18 cellular contexts compared by ENCODE assay signal in genomic region chr9:132729235-132729890, GRCh38. TPM values are rescaled to one million over a fixed set of nuclear protein-coding genes. Genes with fewer than 3 reads are reported as not detected.
DNase-seq lines count a peak whose midpoint lies in the region; ATAC-seq and TF ChIP-seq lines count a peak whose summit lies in the region.
"Had no signal": no experiment of that assay in that cellular context is flagged by ENCODE, and none has a peak within 500 bp of the region (broad histone marks: within the 10 kb centered on the region; RNA-seq: fewer than 3 reads in every experiment).

No MANE protein-coding gene starts in this region.

- no peak overlapping the region for H3K4me3 Mint-ChIP-seq in nephron progenitor cell
- H3K4me3 Mint-ChIP-seq: CD8-positive, alpha-beta T cell; H9 had no signal

- no peaks in the 10 kb centered on the region for H3K36me3 Mint-ChIP-seq in nephron progenitor cell (ENCODE audit: low read depth)
- H3K36me3 Mint-ChIP-seq: CD8-positive, alpha-beta T cell had no signal

- DNase-seq in DMS 273 (lab: John Stamatoyannopoulos, UW; ENCODE audit: unreplicated experiment), result peak; percentile 9
- no peak for DNase-seq in DMS 273 treated with DMSO at 0.1 percent for 48 hours (lab: John Stamatoyannopoulos, UW)
- no peak for DNase-seq in mucosa of descending colon
- no peak for DNase-seq in EL
- DNase-seq in activated CD8-positive, alpha-beta memory T cell treated with anti-CD3 and anti-CD28 coated beads, Interleukin-2, amount 50 U/mL, for 4 hours, result no peak
- DNase-seq in nephron progenitor cell, result no peak
- DNase-seq: BE2C; CD8-positive, alpha-beta T cell; H9; NCI-H1092; NCI-H2081 treated with DMSO at 0.1 percent for 48 hours; NCI-H510A treated with DMSO at 0.1 percent for 48 hours; NCI-H82; PC-3 had no signal

- H3K27ac Mint-ChIP-seq in nephron progenitor cell, result no peak overlapping the region
- H3K27ac Mint-ChIP-seq: CD8-positive, alpha-beta T cell; H9 had no signal

- intact Hi-C loops in mucosa of descending colon (cut with DNase I, micrococcal nuclease), result no loop called here

- 53 to 56% methylated on average over 5 of the region's 5 CpGs for WGBS in esophagus, 2 donors

- H3K27me3 ChIP-seq in esophagus (ENCODE audit: control insufficient read depth in 1 of 2, insufficient read depth in 2 of 2, low read length in 2 of 2), result no peaks in the 10 kb centered on the region
- H3K27me3 ChIP-seq: BE2C had no signal

- H3K4me1 ChIP-seq in esophagus (ENCODE audit: control insufficient read depth in 2 of 2, insufficient read depth in 2 of 2, low read length in 1 of 2) (peaks cover 2 to 22% of the 10 kb centered on the region in 2 donors), mucosa of descending colon (ENCODE audit: low read depth) (peaks cover 6% of the 10 kb centered on the region)
- H3K4me1 ChIP-seq: BE2C had no signal

- H3K9me3 Mint-ChIP-seq in nephron progenitor cell, result no peaks in the 10 kb centered on the region
- H3K9me3 Mint-ChIP-seq: CD8-positive, alpha-beta T cell; H9 had no signal

- H3K27me3 Mint-ChIP-seq in nephron progenitor cell (ENCODE audit: low read depth, poor library complexity), result peaks cover 8% of the 10 kb centered on the region

- H3K4me3 ChIP-seq in esophagus (ENCODE audit: low read depth in 1 of 2, low read length in 2 of 2), result no peak overlapping the region
- no peak overlapping the region for H3K4me3 ChIP-seq in mucosa of descending colon

- H3K27ac ChIP-seq in esophagus (ENCODE audit: low read depth in 2 of 2, low read length in 1 of 2), result peak overlapping the region; percentile 76 to 88
- H3K27ac ChIP-seq: 22Rv1, KMS-11 had no signal

- H3K4me1 Mint-ChIP-seq in nephron progenitor cell, result peaks cover 21% of the 10 kb centered on the region

- ATAC-seq in mucosa of descending colon, result peak; percentile 51
- ATAC-seq in GM18502 (IDR thresholded peaks at IDR 0.05; ENCODE audit: poor library complexity, unreplicated experiment), result no peak
- ATAC-seq: CD8-positive, alpha-beta T cell; PC-3 had no signal

- H3K36me3 ChIP-seq in esophagus (ENCODE audit: control insufficient read depth in 2 of 2, insufficient read depth in 2 of 2, low read length in 1 of 2), result no peaks in the 10 kb centered on the region
- no peaks in the 10 kb centered on the region for H3K36me3 ChIP-seq in mucosa of descending colon (ENCODE audit: low read depth)
- H3K36me3 ChIP-seq: BE2C had no signal

- H3K9me3 ChIP-seq in esophagus (ENCODE audit: control insufficient read depth in 2 of 2, insufficient read depth in 1 of 2, low read depth in 1 of 2, low read length in 1 of 2) (no peaks in the 10 kb centered on the region), mucosa of descending colon (no peaks in the 10 kb centered on the region)
- H3K9me3 ChIP-seq: BE2C had no signal

- TF ChIP-seq CTCF in mucosa of descending colon (IDR thresholded peaks at IDR 0.05), result no peak
- TF ChIP-seq CTCF in nephron progenitor cell (IDR thresholded peaks at IDR 0.05), result no peak

RNA-seq across cellular contexts. Expression of gene GTF3C4, which starts 59.1 kb away (rescaled TPM):
- polyA plus RNA-seq in esophagus, result 1 to 10 TPM; 2.1 to 3.8 TPM
- 10 to 100 TPM; 10.5 to 16.6 (median 11.4) TPM for total RNA-seq in mucosa of descending colon

RNA-seq across cellular contexts. Expression of gene DDX31, which starts 59.6 kb away (rescaled TPM):
- 1 to 10 TPM; 6.6 to 8.0 TPM for polyA plus RNA-seq in esophagus
- total RNA-seq in mucosa of descending colon, result 10 to 100 TPM in 1 of 3 donors, 1 to 10 TPM in 2; 8.7 to 11.2 (median 9.5) TPM
